ENCODE assay signal across 17 cellular contexts in genomic region chr6:124590001-124590400, GRCh38.
DNase-seq lines count a peak whose midpoint lies in the region; TF ChIP-seq lines count a peak whose summit lies in the region.
"Had no signal": no experiment of that assay in that cellular context is flagged by ENCODE, and none has a peak within 500 bp of the region (broad histone marks: within the 10 kb centered on the region; RNA-seq: fewer than 3 reads in every experiment).

No MANE protein-coding gene starts in this region.

- TF ChIP-seq CTCF in epithelial cell of proximal tubule (conservative IDR thresholded peaks at IDR 0.05; ENCODE audit: low read depth, low read length): no peak

- DNase-seq in M059J (ENCODE audit: low read depth): peak; percentile 10
- peak; percentile 37 for DNase-seq in NOMO-1 treated with dmso at 0.1 percent for 144 hours (lab: John Stamatoyannopoulos, UW; ENCODE audit: unreplicated experiment)
- DNase-seq in epithelial cell of proximal tubule (ENCODE audit: low read depth): peak; percentile 1
- DNase-seq in renal cortical epithelial cell (ENCODE audit: low read depth): peak; percentile 62
- no peak for DNase-seq in MV-4-11 (lab: John Stamatoyannopoulos, UW)
- DNase-seq in kidney tubule cell (ENCODE audit: low spot score): no peak
- no peak for DNase-seq in middle frontal gyrus (ENCODE audit: extremely low spot score, low spot score)
- DNase-seq: CD4-positive, CD25-positive, alpha-beta regulatory T cell; GM23248; H7; NCI-H1105 treated with DMSO at 0.1 percent for 48 hours; NCI-H146; NCI-H1930; NCI-H2107; NCI-H446; NCI-H526 treated with DMSO at 0.1 percent for 48 hours had no signal

- no peak overlapping the region for H3K4me3 ChIP-seq in epithelial cell of proximal tubule (ENCODE audit: low read depth, low read length)
- H3K4me3 ChIP-seq: BLaER1, GM23248 had no signal

Comparison
In these comparisons a context has a peak if more than half of its experiments do, and no peak if none do; other contexts are left out.
1. DNase-seq: peak in M059J (single experiment), NOMO-1 treated with dmso at 0.1 percent for 144 hours (single experiment), epithelial cell of proximal tubule (single experiment) and renal cortical epithelial cell (single experiment); none in MV-4-11 (single experiment), kidney tubule cell (single experiment) and middle frontal gyrus (single experiment).